ENCODE assay signal across 15 cellular contexts in genomic region chr15:56817266-56817665, GRCh38.
DNase-seq lines count a peak whose midpoint lies in the region; FAIRE-seq and TF ChIP-seq lines count a peak whose summit lies in the region.
"Had no signal": no experiment of that assay in that cellular context is flagged by ENCODE, and none has a peak within 500 bp of the region (broad histone marks: within the 10 kb centered on the region; RNA-seq: fewer than 3 reads in every experiment).

No MANE protein-coding gene starts in this region.

- TF ChIP-seq CTCF in endothelial cell of umbilical vein (IDR thresholded peaks at IDR 0.05; ENCODE audit: extremely low read depth in 1 of 2, insufficient read depth in 1 of 2, low read depth in 1 of 2, low read length in 2 of 2), result no peak
- no peak for TF ChIP-seq CTCF in osteoblast (IDR thresholded peaks at IDR 0.05; ENCODE audit: extremely low read depth, low read depth, low read length)
- TF ChIP-seq CTCF in GM13977 (IDR thresholded peaks at IDR 0.05; ENCODE audit: extremely low read depth, insufficient read depth, missing control alignments), result no peak

- no TSS peak for BruUV-seq in endothelial cell of umbilical vein (replicated peaks; lab: Mats Ljungman, UMichigan)

- dilution Hi-C loops in endothelial cell of umbilical vein (cut with MboI; ENCODE audit: extremely low pct_ligation_motif_present, low sequenced_read_pairs), result no loop called here

- H2AFZ ChIP-seq in endothelial cell of umbilical vein (ENCODE audit: low read depth, low read length) (peak overlapping the region; percentile 6), osteoblast (ENCODE audit: low read length) (peak overlapping the region; percentile 58)

- no peak overlapping the region for H3K4me3 ChIP-seq in endothelial cell of umbilical vein (replicated peaks in 1 of 3; ENCODE audit: insufficient read depth in 1 of 3, low read depth in 1 of 3, low read length in 3 of 3)
- H3K4me3 ChIP-seq in osteoblast (ENCODE audit: insufficient read depth, low read length), result no peak overlapping the region
- H3K4me3 ChIP-seq: colonic mucosa, lung had no signal

- TF ChIP-seq POLR2A in endothelial cell of umbilical vein (IDR thresholded peaks at IDR 0.05; ENCODE audit: low read depth, low read length), result no peak

- CTCF ChIA-PET in endothelial cell of umbilical vein (lab: Charles Lee), result interaction anchor here (0.8 to 2.4 kb wide), 7 partner anchors 11 to 396 kb away, joined by 3 to 10 read pairs (median 3); no protein-coding TSS in a partner anchor

- DNase-seq in GM03348 (ENCODE audit: low spot score), result peak; percentile 25
- DNase-seq in RCC 7860 (ENCODE audit: low spot score), result peak; percentile 71
- peak; percentile 71 for DNase-seq in endothelial cell of umbilical vein (ENCODE audit: low read depth, low spot score)
- DNase-seq in osteoblast (ENCODE audit: insufficient read length, low spot score, missing footprints), result peak; percentile 71
- no peak for DNase-seq in mucosa of gallbladder (ENCODE audit: low spot score)
- DNase-seq in GM19238 (ENCODE audit: insufficient read length, low spot score), result no peak
- DNase-seq in NCI-H2107 (lab: John Stamatoyannopoulos, UW), result no peak
- DNase-seq in GM13977 (ENCODE audit: low spot score), result no peak
- DNase-seq: activated CD4-positive, alpha-beta T cell treated with anti-CD3 and anti-CD28 coated beads, Interleukin-2, amount 10 ng/mL, durations not matched to agents 24 days and 14 days; Caco-2; colonic mucosa; glutamatergic neuron; NK-92 treated with Interleukin-12 subunit alpha and Interleukin-12 subunit beta, amount 100 ng/mL, for 24 hours; T-helper 1 cell had no signal

- in situ Hi-C loops in GM13977 (cut with MboI; ENCODE audit: low pct_unique_long_range_greater_than_20kb, low sequenced_read_pairs, unreplicated experiment), result no loop called here

- H3K9ac ChIP-seq in endothelial cell of umbilical vein (replicated peaks; ENCODE audit: extremely low read depth, insufficient read depth, low read length), result peak overlapping the region; percentile 28

- H3K79me2 ChIP-seq in endothelial cell of umbilical vein (ENCODE audit: control insufficient read depth, insufficient read depth, low read length), result no peaks in the 10 kb centered on the region
- H3K79me2 ChIP-seq in osteoblast (ENCODE audit: insufficient read depth, low read length), result no peaks in the 10 kb centered on the region

- H3K9me1 ChIP-seq in endothelial cell of umbilical vein (replicated peaks; ENCODE audit: control insufficient read depth, extremely low read depth, insufficient read depth, low read length), result no peaks in the 10 kb centered on the region

- H3K9me3 ChIP-seq in endothelial cell of umbilical vein (replicated peaks; ENCODE audit: control insufficient read depth, insufficient read depth, low read length), result no peaks in the 10 kb centered on the region
- H3K9me3 ChIP-seq in osteoblast (ENCODE audit: low read depth, low read length), result no peaks in the 10 kb centered on the region
- H3K9me3 ChIP-seq: Caco-2, colonic mucosa had no signal

- H4K20me1 ChIP-seq in endothelial cell of umbilical vein (replicated peaks; ENCODE audit: control insufficient read depth, extremely low read depth, insufficient read depth, low read length), result no peaks in the 10 kb centered on the region
- H4K20me1 ChIP-seq in osteoblast (ENCODE audit: insufficient read depth, low read length), result no peaks in the 10 kb centered on the region

- peak; percentile 60 for FAIRE-seq in RCC 7860 (lab: Jason Lieb, UNC)
- FAIRE-seq in endothelial cell of umbilical vein (lab: Jason Lieb, UNC), result peak; percentile 82

- H3K4me1 ChIP-seq in endothelial cell of umbilical vein (ENCODE audit: control insufficient read depth, extremely low read depth, insufficient read depth, low read length) (peaks cover 39% of the 10 kb centered on the region), osteoblast (ENCODE audit: insufficient read depth, low read length) (peaks cover 24% of the 10 kb centered on the region)
- H3K4me1 ChIP-seq: Caco-2, colonic mucosa had no signal

- POLR2A ChIA-PET in endothelial cell of umbilical vein (lab: Charles Lee), result no interaction called here

- H3K27me3 ChIP-seq in endothelial cell of umbilical vein (ENCODE audit: control insufficient read depth in 2 of 2, insufficient read depth in 2 of 2, low read length in 2 of 2) (peaks cover 0 to 5% of the 10 kb centered on the region in 2 experiments), osteoblast (ENCODE audit: insufficient read depth, low read length) (no peaks in the 10 kb centered on the region)
- H3K27me3 ChIP-seq: colonic mucosa had no signal

- H3K27ac ChIP-seq in endothelial cell of umbilical vein (ENCODE audit: insufficient read depth, low read depth, low read length) (peak overlapping the region; percentile 64), osteoblast (ENCODE audit: low read depth, low read length) (peak overlapping the region; percentile 61)
- H3K27ac ChIP-seq: colonic mucosa had no signal

- H3K36me3 ChIP-seq in endothelial cell of umbilical vein (ENCODE audit: control insufficient read depth in 2 of 2, extremely low read depth in 1 of 2, insufficient read depth in 2 of 2, low read length in 2 of 2), result no peaks in the 10 kb centered on the region
- H3K36me3 ChIP-seq in osteoblast (ENCODE audit: insufficient read depth, low read length), result no peaks in the 10 kb centered on the region
- H3K36me3 ChIP-seq: colonic mucosa had no signal

- H3K4me2 ChIP-seq in endothelial cell of umbilical vein (ENCODE audit: insufficient read depth, low read length), result peak overlapping the region; percentile 54
- peak overlapping the region; percentile 52 for H3K4me2 ChIP-seq in osteoblast (ENCODE audit: insufficient read depth, low read length)

- intact Hi-C loops in endothelial cell of umbilical vein (cut with micrococcal nuclease), result loop anchor here (2.0 to 10.0 kb wide), 2 partner anchors 320 to 518 kb away; no protein-coding TSS in a partner anchor

TF ChIP-seq in endothelial cell of umbilical vein, 7 proteins besides CTCF, POLR2A, EP300 and RAD21:
- peak; percentile 59 for TF ChIP-seq FOS (IDR thresholded peaks at IDR 0.05; ENCODE audit: borderline replicate concordance, insufficient read depth, low read length)
- TF ChIP-seq EZH2 (IDR thresholded peaks at IDR 0.05; ENCODE audit: borderline replicate concordance, low read depth, low read length, severe bottlenecking), result no peak

Comparison
In these comparisons a context has a peak if more than half of its experiments do, and no peak if none do; other contexts are left out.
1. DNase-seq: peak in GM03348 (single experiment), RCC 7860 (single experiment), endothelial cell of umbilical vein (single experiment) and osteoblast (single experiment); none in mucosa of gallbladder (single experiment), GM19238 (single experiment), NCI-H2107 (single experiment) and GM13977 (single experiment).